In the genomic region with DNA sequence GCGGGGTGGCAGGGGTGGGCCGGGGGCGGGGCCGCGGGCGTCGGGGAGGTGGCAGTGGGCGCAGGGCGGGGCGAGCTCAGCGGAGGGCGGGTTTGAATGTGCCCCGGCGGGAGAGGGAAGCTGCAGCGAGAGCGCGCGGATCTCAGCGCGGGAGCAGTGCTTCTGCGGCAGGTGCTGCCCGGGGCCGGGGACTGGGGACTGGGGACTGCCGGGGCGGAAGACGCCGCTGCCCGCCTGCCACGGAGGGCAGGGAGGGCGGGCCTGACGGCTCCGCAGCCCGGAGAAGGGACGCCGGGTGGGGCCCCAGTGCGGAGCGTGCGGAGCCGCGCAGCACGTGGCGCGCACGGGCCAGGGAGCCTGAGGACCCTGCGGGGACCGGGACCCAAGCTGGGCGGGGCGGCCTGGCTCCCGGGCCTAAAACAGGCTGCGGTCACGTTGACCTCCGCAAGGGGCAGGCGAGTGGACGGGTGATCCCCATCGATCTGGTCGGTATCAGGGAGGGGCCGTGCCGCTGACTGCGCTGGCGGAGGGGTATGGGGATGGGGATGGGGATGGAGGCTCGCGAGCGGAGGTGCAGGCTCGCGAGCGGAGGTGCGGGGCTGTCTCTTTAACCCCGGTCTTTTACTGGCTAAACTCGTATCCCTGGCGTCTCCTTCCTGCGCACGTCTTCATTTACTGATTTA, we compare ENCODE assay signal across 7 cellular contexts. TPM values are rescaled to one million over a fixed set of nuclear protein-coding genes. Genes with fewer than 3 reads are reported as not detected.
A peak's percentile ranks its signal among the peaks of the same experiment; 100 is the strongest.
DNase-seq lines count a peak whose midpoint lies in the region; ATAC-seq and TF ChIP-seq lines count a peak whose summit lies in the region.

A gene (plus strand): TSS at position 125 of the 683 bp plus-strand sequence. CDS start 3,719 bp downstream, outside the sequence.

- H3K4me1 ChIP-seq in liver (ENCODE audit: control insufficient read depth in 4 of 4, insufficient read depth in 4 of 4, low read length in 3 of 4), result peaks cover 50 to 90% (median 72%) of the 10 kb centered on the region in 4 donors

- ATAC-seq in GM18498 (IDR thresholded peaks at IDR 0.05; ENCODE audit: unreplicated experiment) (peak; percentile 53), HG03095 (IDR thresholded peaks at IDR 0.05; ENCODE audit: unreplicated experiment) (peak; percentile 31)

- H3K27me3 ChIP-seq in liver (ENCODE audit: control insufficient read depth in 4 of 4, insufficient read depth in 4 of 4, low read length in 3 of 4), result no peaks in the 10 kb centered on the region

- peak; percentile 32 for TF ChIP-seq CTCF in liver (IDR thresholded peaks at IDR 0.05; ENCODE audit: low read depth, low read length, missing input control)

- H3K36me3 ChIP-seq in liver (ENCODE audit: control insufficient read depth in 4 of 4, insufficient read depth in 3 of 4, low read depth in 1 of 4, low read length in 3 of 4), result no peaks in the 10 kb centered on the region

- H3K4me3 ChIP-seq in liver (ENCODE audit: low read depth in 1 of 3, low read length in 3 of 3), result peak within 1 kb of the TSS; percentile 50 to 71 (median 50)

- no peaks in the 10 kb centered on the region for H3K9me3 ChIP-seq in liver (ENCODE audit: control insufficient read depth in 4 of 4, low read length in 3 of 4)

- WGBS in liver, result under 1% methylated on average over 71 of the region's 72 CpGs

- peak in 1 of 2 donors; percentile 17 for TF ChIP-seq RAD21 in liver (IDR thresholded peaks at IDR 0.05)

- DNase-seq in NCI-H69 (lab: John Stamatoyannopoulos, UW), result peak; percentile 93
- peak; percentile 84 for DNase-seq in activated CD4-positive, alpha-beta T cell treated with anti-CD3 and anti-CD28 coated beads, Interleukin-2, amount 50 U/mL, for 1 hour
- DNase-seq in dedifferentiated amniotic fluid mesenchymal stem cell (ENCODE audit: extremely low spot score), result peak; percentile 17
- DNase-seq in stimulated activated CD4-positive, alpha-beta T cell treated with anti-CD3 and anti-CD28 coated beads, Interleukin-4, amount 100 ng/mL, for 48 hours (ENCODE audit: low read depth in 2 of 2), result peak; percentile 82

- peak within 1 kb of the TSS; percentile 80 to 89 for H3K27ac ChIP-seq in liver (ENCODE audit: low read depth in 1 of 2, low read length in 2 of 2)

- peak within 1 kb of the TSS; percentile 3 to 24 for H3K9ac ChIP-seq in liver (ENCODE audit: low read depth in 1 of 2, low read length in 2 of 2)

TF ChIP-seq in liver, 16 proteins besides CTCF, POLR2A, EP300 and RAD21:
- TF ChIP-seq EGR1 (IDR thresholded peaks at IDR 0.05; ENCODE audit: low read depth in 2 of 2) (no peak), FOXA1 (IDR thresholded peaks at IDR 0.05) (no peak), RXRA (IDR thresholded peaks at IDR 0.05) (no peak)
- TF ChIP-seq, protein P1, sequence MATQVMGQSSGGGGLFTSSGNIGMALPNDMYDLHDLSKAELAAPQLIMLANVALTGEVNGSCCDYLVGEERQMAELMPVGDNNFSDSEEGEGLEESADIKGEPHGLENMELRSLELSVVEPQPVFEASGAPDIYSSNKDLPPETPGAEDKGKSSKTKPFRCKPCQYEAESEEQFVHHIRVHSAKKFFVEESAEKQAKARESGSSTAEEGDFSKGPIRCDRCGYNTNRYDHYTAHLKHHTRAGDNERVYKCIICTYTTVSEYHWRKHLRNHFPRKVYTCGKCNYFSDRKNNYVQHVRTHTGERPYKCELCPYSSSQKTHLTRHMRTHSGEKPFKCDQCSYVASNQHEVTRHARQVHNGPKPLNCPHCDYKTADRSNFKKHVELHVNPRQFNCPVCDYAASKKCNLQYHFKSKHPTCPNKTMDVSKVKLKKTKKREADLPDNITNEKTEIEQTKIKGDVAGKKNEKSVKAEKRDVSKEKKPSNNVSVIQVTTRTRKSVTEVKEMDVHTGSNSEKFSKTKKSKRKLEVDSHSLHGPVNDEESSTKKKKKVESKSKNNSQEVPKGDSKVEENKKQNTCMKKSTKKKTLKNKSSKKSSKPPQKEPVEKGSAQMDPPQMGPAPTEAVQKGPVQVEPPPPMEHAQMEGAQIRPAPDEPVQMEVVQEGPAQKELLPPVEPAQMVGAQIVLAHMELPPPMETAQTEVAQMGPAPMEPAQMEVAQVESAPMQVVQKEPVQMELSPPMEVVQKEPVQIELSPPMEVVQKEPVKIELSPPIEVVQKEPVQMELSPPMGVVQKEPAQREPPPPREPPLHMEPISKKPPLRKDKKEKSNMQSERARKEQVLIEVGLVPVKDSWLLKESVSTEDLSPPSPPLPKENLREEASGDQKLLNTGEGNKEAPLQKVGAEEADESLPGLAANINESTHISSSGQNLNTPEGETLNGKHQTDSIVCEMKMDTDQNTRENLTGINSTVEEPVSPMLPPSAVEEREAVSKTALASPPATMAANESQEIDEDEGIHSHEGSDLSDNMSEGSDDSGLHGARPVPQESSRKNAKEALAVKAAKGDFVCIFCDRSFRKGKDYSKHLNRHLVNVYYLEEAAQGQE (IDR thresholded peaks at IDR 0.05), result no peak
- TF ChIP-seq, protein P2, sequence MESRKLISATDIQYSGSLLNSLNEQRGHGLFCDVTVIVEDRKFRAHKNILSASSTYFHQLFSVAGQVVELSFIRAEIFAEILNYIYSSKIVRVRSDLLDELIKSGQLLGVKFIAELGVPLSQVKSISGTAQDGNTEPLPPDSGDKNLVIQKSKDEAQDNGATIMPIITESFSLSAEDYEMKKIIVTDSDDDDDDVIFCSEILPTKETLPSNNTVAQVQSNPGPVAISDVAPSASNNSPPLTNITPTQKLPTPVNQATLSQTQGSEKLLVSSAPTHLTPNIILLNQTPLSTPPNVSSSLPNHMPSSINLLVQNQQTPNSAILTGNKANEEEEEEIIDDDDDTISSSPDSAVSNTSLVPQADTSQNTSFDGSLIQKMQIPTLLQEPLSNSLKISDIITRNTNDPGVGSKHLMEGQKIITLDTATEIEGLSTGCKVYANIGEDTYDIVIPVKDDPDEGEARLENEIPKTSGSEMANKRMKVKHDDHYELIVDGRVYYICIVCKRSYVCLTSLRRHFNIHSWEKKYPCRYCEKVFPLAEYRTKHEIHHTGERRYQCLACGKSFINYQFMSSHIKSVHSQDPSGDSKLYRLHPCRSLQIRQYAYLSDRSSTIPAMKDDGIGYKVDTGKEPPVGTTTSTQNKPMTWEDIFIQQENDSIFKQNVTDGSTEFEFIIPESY (IDR thresholded peaks at IDR 0.05), result no peak

RNA-seq across cellular contexts. Expression of the gene that starts here (rescaled TPM):
- total RNA-seq in liver, result 10 to 100 TPM; 15.8 to 67.2 TPM
- 10 to 100 TPM; 15.1 to 17.5 TPM for polyA plus RNA-seq in liver

Comparison
In these comparisons a context has a peak if more than half of its experiments do, and no peak if none do; other contexts are left out.
1. Peak in every context shown above with its lines: DNase-seq, ATAC-seq, H3K4me3 ChIP-seq and H3K27ac ChIP-seq.
2. DNase-seq: peak in every context shown above with its lines; median percentile 93 in NCI-H69; 84 in activated CD4-positive, alpha-beta T cell treated with anti-CD3 and anti-CD28 coated beads, Interleukin-2, amount 50 U/mL, for 1 hour; 82 in stimulated activated CD4-positive, alpha-beta T cell treated with anti-CD3 and anti-CD28 coated beads, Interleukin-4, amount 100 ng/mL, for 48 hours; 17 in dedifferentiated amniotic fluid mesenchymal stem cell.